Comparison of ENCODE assay signal across 7 cellular contexts in the genomic region with DNA sequence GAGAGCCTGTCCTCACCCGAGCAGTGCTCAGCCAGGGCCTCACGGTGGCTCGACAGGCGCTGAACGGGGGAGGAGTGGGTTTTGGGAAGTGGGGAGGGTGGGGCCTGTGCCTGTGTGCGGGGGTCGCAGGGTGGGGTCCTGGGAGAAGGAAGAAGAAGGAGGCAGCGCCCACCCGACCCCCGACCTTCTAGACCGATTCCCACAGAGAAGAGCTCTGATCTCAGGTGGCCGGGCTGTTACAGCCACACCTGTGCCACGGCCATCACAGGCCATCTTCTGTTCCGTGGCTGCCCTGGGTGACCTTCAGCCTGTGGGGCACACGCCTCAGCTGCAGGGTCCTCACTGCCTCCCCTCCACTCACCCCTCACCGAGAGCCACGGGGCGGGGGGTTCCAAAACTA. TPM values are rescaled to one million over a fixed set of nuclear protein-coding genes. Genes with fewer than 3 reads are reported as not detected.
"Had no signal": no experiment of that assay in that cellular context is flagged by ENCODE, and none has a peak within 500 bp of the region (broad histone marks: within the 10 kb centered on the region; RNA-seq: fewer than 3 reads in every experiment).

No MANE protein-coding gene starts in this region.

- H3K4me3 ChIP-seq: GM23248, HAP-1, K562 had no signal

- H3K27ac ChIP-seq: GM23248 had no signal

- DNase-seq: GM23248, GOT3, H7, IMR-90, KG1 had no signal

- H3K36me3 ChIP-seq: HAP-1 had no signal

- H3K9ac ChIP-seq: GM23248 had no signal

- H3K4me1 ChIP-seq: HAP-1 had no signal

- H3K9me3 ChIP-seq: HAP-1 had no signal

- H2AFZ ChIP-seq: GM23248 had no signal

RNA-seq across cellular contexts. Expression of gene GATA5, which starts 41.4 kb away (rescaled TPM):
- polyA plus RNA-seq: GM23248, IMR-90 had no signal
